In genomic region chr9:87714819-87715218, GRCh38 we compare ENCODE assay signal across 10 cellular contexts. TPM values are rescaled to one million over a fixed set of nuclear protein-coding genes. Genes with fewer than 3 reads are reported as not detected.
DNase-seq lines count a peak whose midpoint lies in the region; ATAC-seq and TF ChIP-seq lines count a peak whose summit lies in the region.
"Had no signal": no experiment of that assay in that cellular context is flagged by ENCODE, and none has a peak within 500 bp of the region (broad histone marks: within the 10 kb centered on the region; RNA-seq: fewer than 3 reads in every experiment).

No MANE protein-coding gene starts in this region.

- no peaks in the 10 kb centered on the region for H4K20me1 ChIP-seq in neural progenitor cell (ENCODE audit: low read depth)

- H3K4me2 ChIP-seq in neural progenitor cell = no peak overlapping the region

- no peaks in the 10 kb centered on the region for H3K9me3 Mint-ChIP-seq in neural progenitor cell

- H3K4me1 Mint-ChIP-seq in neural progenitor cell = peaks cover 17% of the 10 kb centered on the region
- H3K4me1 Mint-ChIP-seq: B cell; stimulated activated naive B cell treated with anti-CD40 and anti-IgM and Interleukin-4, amounts not matched to agents 10 μg/mL and 1 μg/mL and 100 μg/mL, for 72 hours had no signal

- H3K9me3 ChIP-seq in ascending aorta = no peaks in the 10 kb centered on the region
- no peaks in the 10 kb centered on the region for H3K9me3 ChIP-seq in transverse colon
- no peaks in the 10 kb centered on the region for H3K9me3 ChIP-seq in neural progenitor cell (ENCODE audit: low read depth)

- peaks cover 4% of the 10 kb centered on the region for H3K27me3 Mint-ChIP-seq in neural progenitor cell (ENCODE audit: insufficient read depth, low read depth)

- ATAC-seq in GM21717 (IDR thresholded peaks at IDR 0.05; ENCODE audit: unreplicated experiment) (no peak), GM21737 (IDR thresholded peaks at IDR 0.05; ENCODE audit: unreplicated experiment) (no peak)
- ATAC-seq: stimulated activated naive B cell treated with anti-CD40 and anti-IgM and Interleukin-4, amounts not matched to agents 10 μg/mL and 1 μg/mL and 100 μg/mL, for 72 hours had no signal

- H3K27ac Mint-ChIP-seq in neural progenitor cell = no peak overlapping the region
- H3K27ac Mint-ChIP-seq: B cell; stimulated activated naive B cell treated with anti-CD40 and anti-IgM and Interleukin-4, amounts not matched to agents 10 μg/mL and 1 μg/mL and 100 μg/mL, for 72 hours had no signal

- H3K79me2 ChIP-seq in neural progenitor cell (ENCODE audit: low read depth) = no peaks in the 10 kb centered on the region

- TF ChIP-seq POLR2A in transverse colon (IDR thresholded peaks at IDR 0.05) = no peak

- H3K27me3 ChIP-seq in ascending aorta = no peaks in the 10 kb centered on the region
- H3K27me3 ChIP-seq in transverse colon = no peaks in the 10 kb centered on the region
- no peaks in the 10 kb centered on the region for H3K27me3 ChIP-seq in neural progenitor cell

- in situ Hi-C loops in transverse colon (cut with MboI; ENCODE audit: low pct_ligation_motif_present in 1 of 4, low pct_unique_long_range_greater_than_20kb in 1 of 4, low sequenced_read_pairs in 3 of 4) = no loop called here

- no peaks in the 10 kb centered on the region for H3K36me3 Mint-ChIP-seq in neural progenitor cell
- H3K36me3 Mint-ChIP-seq: stimulated activated naive B cell treated with anti-CD40 and anti-IgM and Interleukin-4, amounts not matched to agents 10 μg/mL and 1 μg/mL and 100 μg/mL, for 72 hours had no signal

- H3K9ac ChIP-seq in neural progenitor cell = no peak overlapping the region

- H3F3A ChIP-seq in neural progenitor cell (ENCODE audit: low read depth) = no peaks in the 10 kb centered on the region

- WGBS in transverse colon (ENCODE audit: low coverage in 1 of 2), 2 donors = 56 to 73% methylated on average over 2 of the region's 2 CpGs

- no peak for TF ChIP-seq EP300 in transverse colon (IDR thresholded peaks at IDR 0.05; ENCODE audit: low read depth)

- H3K36me3 ChIP-seq in ascending aorta = no peaks in the 10 kb centered on the region
- no peaks in the 10 kb centered on the region for H3K36me3 ChIP-seq in transverse colon
- H3K36me3 ChIP-seq in neural progenitor cell = no peaks in the 10 kb centered on the region

- DNase-seq in NCI-H2196 (lab: John Stamatoyannopoulos, UW; ENCODE audit: unreplicated experiment) (peak; percentile 8), NCI-H2196 treated with DMSO at 0.1 percent for 48 hours (lab: John Stamatoyannopoulos, UW; ENCODE audit: unreplicated experiment) (no peak), ascending aorta (ENCODE audit: low spot score in 2 of 2) (no peak), kidney tubule cell (ENCODE audit: low spot score) (peak; percentile 15), transverse colon (peak; percentile 28), neural progenitor cell (ENCODE audit: low spot score) (no peak)
- DNase-seq: stimulated activated naive B cell treated with anti-CD40 and anti-IgM and Interleukin-4, amounts not matched to agents 10 μg/mL and 1 μg/mL and 100 μg/mL, for 72 hours had no signal

- H3K4me3 Mint-ChIP-seq in neural progenitor cell = no peak overlapping the region
- H3K4me3 Mint-ChIP-seq: B cell; stimulated activated naive B cell treated with anti-CD40 and anti-IgM and Interleukin-4, amounts not matched to agents 10 μg/mL and 1 μg/mL and 100 μg/mL, for 72 hours had no signal

- TF ChIP-seq CTCF in ascending aorta (IDR thresholded peaks at IDR 0.05) = no peak
- no peak for TF ChIP-seq CTCF in transverse colon (IDR thresholded peaks at IDR 0.05)
- no peak for TF ChIP-seq CTCF in neural progenitor cell (IDR thresholded peaks at IDR 0.05)

- intact Hi-C loops in ascending aorta (cut with DNase I) (loop anchor here (5.0 to 10.0 kb wide), 2 partner anchors 1433 to 1970 kb away; partner anchors contain the start of genes AGTPBP1 and ISCA1), transverse colon (cut with DNase I; ENCODE audit: low total_unique reads) (no loop called here)

- H3K4me3 ChIP-seq in ascending aorta (no peak overlapping the region), transverse colon (no peak overlapping the region), neural progenitor cell (no peak overlapping the region)

- H3K27ac ChIP-seq in ascending aorta = peak overlapping the region; percentile 64 to 78
- peak overlapping the region; percentile 42 to 80 (median 72) for H3K27ac ChIP-seq in transverse colon
- H3K27ac ChIP-seq in neural progenitor cell = no peak overlapping the region

- no peak overlapping the region for H2AFZ ChIP-seq in neural progenitor cell (replicated peaks)

- H3K4me1 ChIP-seq in ascending aorta = peaks cover 0 to 14% of the 10 kb centered on the region in 2 donors
- peaks cover 0 to 11% (median 6%) of the 10 kb centered on the region in 4 donors for H3K4me1 ChIP-seq in transverse colon
- no peaks in the 10 kb centered on the region for H3K4me1 ChIP-seq in neural progenitor cell

RNA-seq across cellular contexts. Expression of gene CTSL, which starts 11.1 kb away (rescaled TPM):
- total RNA-seq in ascending aorta = 97.8 TPM
- 100 to 1,000 TPM in 1 of 4 donors, 10 to 100 TPM in 3; 26.7 to 108 (median 66.6) TPM for total RNA-seq in transverse colon
- 35.9 and 37.6 TPM in 2 replicates for total RNA-seq in neural progenitor cell (ENCODE audit: low replicate concordance)

Comparison
In these comparisons a context has a peak if more than half of its experiments do, and no peak if none do; other contexts are left out.
1. DNase-seq: peak in NCI-H2196 (single experiment), kidney tubule cell (single experiment) and transverse colon (single experiment); none in NCI-H2196 treated with DMSO at 0.1 percent for 48 hours (single experiment), ascending aorta (0 of 2) and neural progenitor cell (single experiment).